9 cellular contexts compared by ENCODE assay signal in the genomic region with DNA sequence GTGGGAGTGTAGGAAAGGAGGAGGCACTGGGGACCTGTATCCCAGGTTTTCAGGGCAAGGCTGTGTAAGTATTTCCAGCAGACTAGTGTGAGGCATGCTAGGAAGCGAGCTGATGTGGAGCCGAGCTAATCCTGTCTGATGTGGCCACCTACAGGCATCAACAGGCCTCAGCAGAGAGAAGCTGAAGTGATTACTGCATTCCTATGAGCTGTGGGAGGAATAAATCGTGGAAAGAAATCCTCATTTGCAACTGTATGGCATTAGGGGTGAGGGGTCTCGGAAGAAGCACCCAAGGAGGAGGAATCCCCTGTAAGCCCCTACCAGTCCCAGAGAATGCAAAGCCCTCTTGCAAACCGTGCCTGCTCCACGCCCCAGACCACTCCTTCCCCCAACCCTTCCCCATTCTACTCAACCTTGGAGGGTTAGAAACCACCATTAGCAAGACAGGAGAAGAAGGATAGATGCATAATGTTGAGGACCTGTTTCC. TPM values are rescaled to one million over a fixed set of nuclear protein-coding genes. Genes with fewer than 3 reads are reported as not detected.
DNase-seq lines count a peak whose midpoint lies in the region; ATAC-seq and TF ChIP-seq lines count a peak whose summit lies in the region.
"Had no signal": no experiment of that assay in that cellular context is flagged by ENCODE, and none has a peak within 500 bp of the region (broad histone marks: within the 10 kb centered on the region; RNA-seq: fewer than 3 reads in every experiment).

No MANE protein-coding gene starts in this region.

- H3K9me2 ChIP-seq in OCI-LY7 (ENCODE audit: insufficient read depth, low read length), result no peaks in the 10 kb centered on the region

- H3K4me2 ChIP-seq in OCI-LY7 (ENCODE audit: low read length), result no peak overlapping the region

- DNase-seq in Right ventricle myocardium superior (peak; percentile 55), right atrium auricular region (ENCODE audit: low spot score) (no peak), OCI-LY7 (ENCODE audit: low spot score) (peak; percentile 42), fibroblast of gingiva (ENCODE audit: low read depth) (peak; percentile 60), nucleus accumbens (lab: John Stamatoyannopoulos, UW) (peak in 50 of 56 donors; percentile 18 to 88 (median 56)), LoVo (ENCODE audit: low spot score) (no peak)

- no peaks in the 10 kb centered on the region for H4K20me1 ChIP-seq in OCI-LY7 (ENCODE audit: insufficient read depth, low read length)

- H3K36me3 ChIP-seq in right atrium auricular region (no peaks in the 10 kb centered on the region), OCI-LY7 (ENCODE audit: insufficient read depth, low read length) (no peaks in the 10 kb centered on the region)

- H3K9me3 ChIP-seq in right atrium auricular region (no peaks in the 10 kb centered on the region), OCI-LY7 (ENCODE audit: low read length) (no peaks in the 10 kb centered on the region)

- no peaks in the 10 kb centered on the region for H3K79me2 ChIP-seq in OCI-LY7 (ENCODE audit: insufficient read depth, low read depth, low read length)

- no peak overlapping the region for H2AFZ ChIP-seq in OCI-LY7 (ENCODE audit: low read length)

- TF ChIP-seq CTCF in right atrium auricular region (IDR thresholded peaks at IDR 0.05), result peak in 1 of 2 donors; percentile 65
- TF ChIP-seq CTCF in OCI-LY7 (conservative IDR thresholded peaks at IDR 0.05; ENCODE audit: low read length), result peak; percentile 63

- POLR2A ChIA-PET in OCI-LY7 (lab: Charles Lee), result no interaction called here

- no peaks in the 10 kb centered on the region for H3K27me3 ChIP-seq in right atrium auricular region

- CTCF ChIA-PET in OCI-LY7 (lab: Charles Lee; ENCODE audit: unreplicated experiment), result interaction anchor here (1.1 to 1.3 kb wide), 2 partner anchors 156 to 242 kb away, joined by 3 to 7 read pairs; a partner anchor contains a TSS

- H3K27ac ChIP-seq in right atrium auricular region (no peak overlapping the region), OCI-LY7 (ENCODE audit: low read depth, low read length, poor library complexity, severe bottlenecking) (no peak overlapping the region)
- H3K27ac ChIP-seq: epithelial cell of prostate had no signal

- peak; percentile 86 for ATAC-seq in Right ventricle myocardium superior (ENCODE audit: poor library complexity)
- ATAC-seq in GM21381 (IDR thresholded peaks at IDR 0.05; ENCODE audit: unreplicated experiment), result no peak
- no peak for ATAC-seq in GM21528 (IDR thresholded peaks at IDR 0.05; ENCODE audit: low FRiP score, unreplicated experiment)

- H3K4me3 ChIP-seq in right atrium auricular region, result no peak overlapping the region
- no peak overlapping the region for H3K4me3 ChIP-seq in OCI-LY7 (ENCODE audit: low read depth, low read length, poor library complexity, severe bottlenecking)

- BruUV-seq in OCI-LY7 (replicated peaks; lab: Mats Ljungman, UMichigan), result no TSS peak

- intact Hi-C loops in Right ventricle myocardium superior (cut with DNase I), result no loop called here
- intact Hi-C loops in OCI-LY7 (cut with micrococcal nuclease; ENCODE audit: unreplicated experiment), result no loop called here

- H3K4me1 ChIP-seq in right atrium auricular region, result peaks cover 0 to 5% of the 10 kb centered on the region in 2 donors
- no peaks in the 10 kb centered on the region for H3K4me1 ChIP-seq in OCI-LY7 (ENCODE audit: insufficient read depth, low read length, poor library complexity, severe bottlenecking)

RNA-seq across cellular contexts. Expression of a gene that starts 41.6 kb away (rescaled TPM):
- total RNA-seq in Right ventricle myocardium superior, result not detected
- not detected for total RNA-seq in right atrium auricular region
- not detected in 2 replicates for total RNA-seq in OCI-LY7 (2014; rRNA removed; shearing (Covaris generic))
- total RNA-seq in OCI-LY7 (2022), result not detected in 2 replicates

RNA-seq across cellular contexts. Expression of a gene that starts 43.8 kb away (rescaled TPM):
- total RNA-seq in Right ventricle myocardium superior (1.2 TPM), right atrium auricular region (1 to 10 TPM in 1 of 2 donors, under 1 TPM in 1; 0.33 to 1.5 TPM), OCI-LY7 (2022) (not detected in 2 replicates)
- not detected in 2 replicates for total RNA-seq in OCI-LY7 (2014; rRNA removed; shearing (Covaris generic))

RNA-seq across cellular contexts. Expression of a gene that starts 49.5 kb away (rescaled TPM):
- total RNA-seq in Right ventricle myocardium superior, result not detected
- not detected for total RNA-seq in right atrium auricular region
- not detected in 2 replicates for total RNA-seq in OCI-LY7 (2014; rRNA removed; shearing (Covaris generic))
- total RNA-seq in OCI-LY7 (2022), result not detected in 2 replicates

Comparison
In these comparisons a context has a peak if more than half of its experiments do, and no peak if none do; other contexts are left out.
1. DNase-seq: peak in Right ventricle myocardium superior (single experiment), OCI-LY7 (single experiment), fibroblast of gingiva (single experiment) and nucleus accumbens (50 of 56); none in right atrium auricular region (single experiment) and LoVo (single experiment).